Comparison of ENCODE assay signal across 1 cellular context in genomic region chr5:160188151-160188967, GRCh38.
TF ChIP-seq lines count a peak whose summit lies in the region.

No MANE protein-coding gene starts in this region.

TF ChIP-seq in WTC11, 78 proteins besides CTCF, POLR2A, EP300 and RAD21 (continued from another document and continues in another):
- TF ChIP-seq ZMAT4 (CRISPR knock-in tag; IDR thresholded peaks at IDR 0.05) (no peak), TP53 (CRISPR knock-in tag; IDR thresholded peaks at IDR 0.05) (no peak), ZNF317 (CRISPR knock-in tag; IDR thresholded peaks at IDR 0.05; ENCODE audit: borderline replicate concordance, low read depth) (no peak), ZNF425 (CRISPR knock-in tag; conservative IDR thresholded peaks at IDR 0.05) (no peak), FOXJ3 (CRISPR knock-in tag; IDR thresholded peaks at IDR 0.05; ENCODE audit: borderline replicate concordance) (no peak), TCF7 (CRISPR knock-in tag; IDR thresholded peaks at IDR 0.05; ENCODE audit: low read depth) (no peak), ATF6 (CRISPR knock-in tag; IDR thresholded peaks at IDR 0.05) (no peak), ZNF232 (CRISPR knock-in tag; IDR thresholded peaks at IDR 0.05) (no peak), AR (CRISPR knock-in tag; IDR thresholded peaks at IDR 0.05) (0 out of 2 replicates have a peak, but pooled peaks have one; percentile 35), FOXK1 (CRISPR knock-in tag; IDR thresholded peaks at IDR 0.05) (no peak), ETV6 (CRISPR knock-in tag; IDR thresholded peaks at IDR 0.05) (no peak), CBFB (CRISPR knock-in tag; IDR thresholded peaks at IDR 0.05; ENCODE audit: low read depth) (no peak), ZNF138 (CRISPR knock-in tag; conservative IDR thresholded peaks at IDR 0.05) (no peak), ZBTB21 (CRISPR knock-in tag; IDR thresholded peaks at IDR 0.05; ENCODE audit: borderline replicate concordance) (no peak), AFF4 (CRISPR knock-in tag; IDR thresholded peaks at IDR 0.05; ENCODE audit: borderline replicate concordance) (no peak), MLX (CRISPR knock-in tag; IDR thresholded peaks at IDR 0.05) (no peak), GABPB1 (CRISPR knock-in tag; IDR thresholded peaks at IDR 0.05) (no peak), MYBL2 (CRISPR knock-in tag; IDR thresholded peaks at IDR 0.05) (0 out of 2 replicates have a peak, but pooled peaks have one; percentile 23), NR2C2 (CRISPR knock-in tag; IDR thresholded peaks at IDR 0.05) (no peak), KAT7 (CRISPR knock-in tag; IDR thresholded peaks at IDR 0.05; ENCODE audit: borderline replicate concordance) (no peak), ZNF423 (CRISPR knock-in tag; IDR thresholded peaks at IDR 0.05) (peak; percentile 39), ZNF416 (CRISPR knock-in tag; IDR thresholded peaks at IDR 0.05) (no peak), ZNF263 (CRISPR knock-in tag; IDR thresholded peaks at IDR 0.05; ENCODE audit: low read depth) (no peak), FOXP1 (CRISPR knock-in tag; IDR thresholded peaks at IDR 0.05; ENCODE audit: borderline replicate concordance) (peak; percentile 59; the same call in 1 of the 2 replicates), NR3C1 (CRISPR knock-in tag; conservative IDR thresholded peaks at IDR 0.05; ENCODE audit: low read depth) (no peak), MAX (CRISPR knock-in tag; IDR thresholded peaks at IDR 0.05) (peak; percentile 56), SMAD4 (CRISPR knock-in tag; IDR thresholded peaks at IDR 0.05) (no peak), HMGXB4 (CRISPR knock-in tag; IDR thresholded peaks at IDR 0.05) (no peak), PRRX2 (CRISPR knock-in tag; IDR thresholded peaks at IDR 0.05) (no peak), TEAD4 (CRISPR knock-in tag; IDR thresholded peaks at IDR 0.05) (no peak), RORB (CRISPR knock-in tag; IDR thresholded peaks at IDR 0.05) (no peak), ZBTB43 (CRISPR knock-in tag; IDR thresholded peaks at IDR 0.05) (no peak), STAT6 (CRISPR knock-in tag; conservative IDR thresholded peaks at IDR 0.05; ENCODE audit: low read depth) (no peak), ELF4 (CRISPR knock-in tag; IDR thresholded peaks at IDR 0.05; ENCODE audit: low read depth) (no peak), ATF2 (CRISPR knock-in tag; IDR thresholded peaks at IDR 0.05; ENCODE audit: borderline replicate concordance, low read depth) (no peak), ESRRA (CRISPR knock-in tag; IDR thresholded peaks at IDR 0.05; ENCODE audit: borderline replicate concordance) (no peak), NFATC4 (CRISPR knock-in tag; IDR thresholded peaks at IDR 0.05) (no peak), E2F1 (CRISPR knock-in tag; IDR thresholded peaks at IDR 0.05) (no peak), MXD4 (CRISPR knock-in tag; IDR thresholded peaks at IDR 0.05; ENCODE audit: borderline replicate concordance) (no peak), CREM (CRISPR knock-in tag; IDR thresholded peaks at IDR 0.05) (no peak)
